9 cellular contexts compared by ENCODE assay signal in genomic region chr15:75203908-75204263, GRCh38. TPM values are rescaled to one million over a fixed set of nuclear protein-coding genes. Genes with fewer than 3 reads are reported as not detected.
DNase-seq lines count a peak whose midpoint lies in the region; ATAC-seq, FAIRE-seq and TF ChIP-seq lines count a peak whose summit lies in the region.
"Had no signal": no experiment of that assay in that cellular context is flagged by ENCODE, and none has a peak within 500 bp of the region (broad histone marks: within the 10 kb centered on the region; RNA-seq: fewer than 3 reads in every experiment).

No MANE protein-coding gene starts in this region.

- peak overlapping the region; percentile 87 for H3K4me3 Mint-ChIP-seq in mesothelial cell of epicardium

- FAIRE-seq in A549 (lab: Jason Lieb, UNC): no peak

- ATAC-seq in A549: no peak
- no peak for ATAC-seq in HG02938 (IDR thresholded peaks at IDR 0.05; ENCODE audit: unreplicated experiment)

- no peak for DNase-seq in A549 (ENCODE audit: low read depth in 1 of 2, low spot score in 1 of 2)
- peak in 1 of 2 experiments; percentile 39 for DNase-seq in HAP-1 (ENCODE audit: low spot score in 2 of 2)
- peak; percentile 11 for DNase-seq in adipocyte (ENCODE audit: low read depth)
- no peak for DNase-seq in mesothelial cell of epicardium (ENCODE audit: low spot score in 2 of 2, unreplicated experiment in 2 of 2)
- DNase-seq in D341Med (ENCODE audit: low spot score): no peak
- DNase-seq in NCI-H82 treated with DMSO at 0.1 percent for 48 hours (lab: John Stamatoyannopoulos, UW; ENCODE audit: unreplicated experiment): no peak
- no peak for DNase-seq in NCI-H187 treated with DMSO at 0.1 percent for 48 hours (lab: John Stamatoyannopoulos, UW)
- DNase-seq: NCI-H1436 treated with DMSO at 0.1 percent for 48 hours had no signal

- no peaks in the 10 kb centered on the region for H3K27me3 Mint-ChIP-seq in mesothelial cell of epicardium (ENCODE audit: low read depth)

- TF ChIP-seq RAD21 in A549 (conservative IDR thresholded peaks at IDR 0.05 in 1 of 2, IDR thresholded peaks at IDR 0.05 in 1 of 2): no peak

- H3K9me3 ChIP-seq in A549 (no peaks in the 10 kb centered on the region), HAP-1 (no peaks in the 10 kb centered on the region), adipocyte (ENCODE audit: control insufficient read depth, low read length) (no peaks in the 10 kb centered on the region)

- peak overlapping the region; percentile 92 for H3K9ac ChIP-seq in adipocyte (ENCODE audit: low read length)

- CTCF ChIA-PET in A549 (lab: Yijun Ruan, JAX): interaction anchor here (0.7 to 15.6 kb wide), 43 partner anchors 8 to 243 kb away, joined by 3 to 324 read pairs (median 4); partner anchors contain the start of gene PPCDC

- H3K27me3 ChIP-seq in HAP-1 (ENCODE audit: low read depth) (no peaks in the 10 kb centered on the region), adipocyte (replicated peaks; ENCODE audit: control insufficient read depth, insufficient read depth, low read length) (no peaks in the 10 kb centered on the region)

- POLR2A ChIA-PET in A549 (lab: Yijun Ruan, JAX): interaction anchor here (1.2 to 1.6 kb wide), 4 partner anchors 160 to 297 kb away, joined by 4 to 7 read pairs (median 6); partner anchors contain the start of genes FAM219B and PPCDC

- TF ChIP-seq CTCF in A549 (IDR thresholded peaks at IDR 0.05) (no peak), mesothelial cell of epicardium (IDR thresholded peaks at IDR 0.05; ENCODE audit: unreplicated experiment) (no peak)

- TF ChIP-seq POLR2A in A549 (IDR thresholded peaks at IDR 0.05; ENCODE audit: low read length): no peak

- TF ChIP-seq EP300 in A549 (IDR thresholded peaks at IDR 0.05): no peak

- H3K36me3 Mint-ChIP-seq in mesothelial cell of epicardium: no peaks in the 10 kb centered on the region

- no peaks in the 10 kb centered on the region for H3K9me3 Mint-ChIP-seq in mesothelial cell of epicardium

- peak overlapping the region; percentile 84 for H3K4me2 ChIP-seq in A549

- H3K4me3 ChIP-seq in A549 (peak overlapping the region; percentile 84), HAP-1 (peak overlapping the region; percentile 96), adipocyte (ENCODE audit: low read length) (peak overlapping the region; percentile 92)

- in situ Hi-C loops in HAP-1 (cut with MboI; ENCODE audit: low sequenced_read_pairs): loop anchor here (5.0 to 10.0 kb wide), 2 partner anchors 177 to 429 kb away; no protein-coding TSS in a partner anchor

- H3K4me1 Mint-ChIP-seq in mesothelial cell of epicardium: peaks cover 45% of the 10 kb centered on the region

- H3K27ac ChIP-seq in A549: peak overlapping the region; percentile 92 to 93

- 60% methylated on average over 1 of the region's 1 CpG for WGBS in A549 (ENCODE audit: missing lambda C conversion rate)

- H3K4me1 ChIP-seq in A549 (peaks cover 37% of the 10 kb centered on the region), HAP-1 (peaks cover 25% of the 10 kb centered on the region), adipocyte (ENCODE audit: control insufficient read depth, insufficient read depth, low read length) (peaks cover 31% of the 10 kb centered on the region)

- H3K36me3 ChIP-seq in HAP-1 (replicated peaks): peaks cover 49% of the 10 kb centered on the region
- peaks cover 28% of the 10 kb centered on the region for H3K36me3 ChIP-seq in adipocyte (ENCODE audit: control insufficient read depth, insufficient read depth, low read length, severe bottlenecking)

- H3K27ac Mint-ChIP-seq in mesothelial cell of epicardium: peak overlapping the region; percentile 67

TF ChIP-seq in A549, 52 proteins besides CTCF, POLR2A, EP300 and RAD21:
- no peak for TF ChIP-seq MAZ (IDR thresholded peaks at IDR 0.05; ENCODE audit: borderline replicate concordance, low read depth, low read length)
- no peak for TF ChIP-seq KDM1A (IDR thresholded peaks at IDR 0.05; ENCODE audit: low read depth)
- TF ChIP-seq CHD4 (IDR thresholded peaks at IDR 0.05; ENCODE audit: borderline replicate concordance): no peak

RNA-seq across cellular contexts. Expression of gene C15orf39, which starts 2.2 kb away (rescaled TPM):
- polyA plus RNA-seq in A549 (2011; rRNA removed) (5.7 and 8.8 TPM in 2 replicates), A549 (2017; fragmentation: RNase III; extraction: RNeasy Plus Mini Kit Qiagen cat#74134 plus additional on column Dnase treatment) (14.7 to 16.7 TPM (median 15.1 TPM) in 3 replicates)
- 9.8 and 14.9 TPM in 2 replicates for polyA plus RNA-seq in A549 (2012; cell fraction: cytosol; rRNA removed)
- 23.5 and 28.0 TPM in 2 replicates for polyA plus RNA-seq in A549 (2012; cell fraction: nucleus; rRNA removed)
- 17.5 and 20.4 TPM in 2 replicates for polyA minus RNA-seq in A549 (2011; rRNA and poly(A)+ RNA removed)
- 62.0 to 66.6 TPM (median 62.2 TPM) in 3 replicates for total RNA-seq in mesothelial cell of epicardium

RNA-seq across cellular contexts. Expression of gene GOLGA6C, which starts 54.2 kb away (rescaled TPM):
- not detected in 2 replicates for polyA plus RNA-seq in A549 (2011; rRNA removed)
- polyA plus RNA-seq in A549 (2012; cell fraction: cytosol; rRNA removed): not detected in 2 replicates
- not detected in 2 replicates for polyA plus RNA-seq in A549 (2012; cell fraction: nucleus; rRNA removed)
- polyA plus RNA-seq in A549 (2017; fragmentation: RNase III; extraction: RNeasy Plus Mini Kit Qiagen cat#74134 plus additional on column Dnase treatment): not detected in 3 replicates
- polyA minus RNA-seq in A549 (2011; rRNA and poly(A)+ RNA removed): not detected in 2 replicates
- total RNA-seq in mesothelial cell of epicardium: 0.20 TPM in 1 of 3 replicates, not detected in the others
